In the genomic region with DNA sequence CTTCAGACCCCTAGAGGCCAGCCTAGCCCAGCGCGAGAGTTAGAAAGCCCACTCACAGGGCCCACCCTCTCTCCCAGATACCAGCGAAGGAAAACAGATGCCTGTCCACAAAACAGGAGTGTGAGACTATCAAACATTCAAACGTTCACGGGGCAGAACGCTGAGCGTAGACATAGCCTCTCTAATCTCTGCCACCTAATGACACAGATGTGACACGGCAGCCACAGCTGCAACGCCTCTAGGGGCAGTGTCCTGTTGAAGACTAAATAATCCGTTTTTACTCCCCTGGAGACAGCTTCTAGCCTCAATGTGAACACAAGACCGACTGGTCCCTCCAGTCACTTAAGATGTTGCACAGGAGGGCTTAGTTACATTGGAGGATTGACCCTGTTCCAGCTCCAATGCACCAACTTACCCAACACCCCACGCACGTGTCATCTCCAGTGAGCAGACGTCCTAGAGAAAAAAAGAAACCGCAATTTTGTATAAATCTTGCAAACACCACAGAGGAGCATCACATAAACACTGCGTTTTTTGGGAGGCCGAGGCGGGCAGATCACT, we compare ENCODE assay signal across 7 cellular contexts. TPM values are rescaled to one million over a fixed set of nuclear protein-coding genes. Genes with fewer than 3 reads are reported as not detected.
DNase-seq lines count a peak whose midpoint lies in the region; ATAC-seq and TF ChIP-seq lines count a peak whose summit lies in the region.
"Had no signal": no experiment of that assay in that cellular context is flagged by ENCODE, and none has a peak within 500 bp of the region (broad histone marks: within the 10 kb centered on the region; RNA-seq: fewer than 3 reads in every experiment).

No MANE protein-coding gene starts in this region.

- peak; percentile 72 for DNase-seq in KBM-7
- peak; percentile 41 for DNase-seq in activated naive CD8-positive, alpha-beta T cell treated with anti-CD3 and anti-CD28 coated beads for 36 hours
- DNase-seq in mucosa of descending colon = peak in 1 of 3 donors; percentile 51
- DNase-seq in NCI-H146 treated with DMSO at 0.1 percent for 48 hours (lab: John Stamatoyannopoulos, UW; ENCODE audit: unreplicated experiment) = no peak
- DNase-seq in cerebellum (ENCODE audit: low spot score) = no peak

- ATAC-seq in mucosa of descending colon = peak; percentile 32

- H3K27me3 Mint-ChIP-seq in activated naive CD8-positive, alpha-beta T cell treated with anti-CD3 and anti-CD28 coated beads for 36 hours = peaks cover 3% of the 10 kb centered on the region

- in situ Hi-C loops in KBM-7 (cut with MboI; ENCODE audit: low pct_unique_long_range_greater_than_20kb, low sequenced_read_pairs) = no loop called here

- no peak overlapping the region for H2AFZ ChIP-seq in ACC112 (ENCODE audit: low read length, unreplicated experiment)

- no peak overlapping the region for H3K27ac ChIP-seq in ACC112 (ENCODE audit: low read depth, low read length)

- H3K36me3 ChIP-seq in ACC112 (ENCODE audit: insufficient read depth, low read length) (peaks cover 23% of the 10 kb centered on the region; the same call in 1 of the 2 replicates), mucosa of descending colon (ENCODE audit: low read depth) (no peaks in the 10 kb centered on the region)

- H3K9me3 ChIP-seq in mucosa of descending colon = no peaks in the 10 kb centered on the region

- peaks cover 42% of the 10 kb centered on the region for H3K36me3 Mint-ChIP-seq in activated naive CD8-positive, alpha-beta T cell treated with anti-CD3 and anti-CD28 coated beads for 36 hours

- intact Hi-C loops in mucosa of descending colon (cut with DNase I, micrococcal nuclease) = no loop called here

- TF ChIP-seq CTCF in mucosa of descending colon (IDR thresholded peaks at IDR 0.05) = no peak

- peaks cover 42% of the 10 kb centered on the region for H3K79me2 ChIP-seq in ACC112 (ENCODE audit: control insufficient read depth, insufficient read depth, low read length, unreplicated experiment)

- H3K4me1 Mint-ChIP-seq in activated naive CD8-positive, alpha-beta T cell treated with anti-CD3 and anti-CD28 coated beads for 36 hours = peaks cover 30% of the 10 kb centered on the region

- H3K4me3 ChIP-seq in ACC112 (ENCODE audit: low read depth, low read length) = peak overlapping the region; percentile 99
- no peak overlapping the region for H3K4me3 ChIP-seq in mucosa of descending colon

- H3K27me3 ChIP-seq in ACC112 (ENCODE audit: insufficient read depth, low read length) = no peaks in the 10 kb centered on the region

- H3K4me1 ChIP-seq in ACC112 (ENCODE audit: control insufficient read depth, insufficient read depth, low read length, unreplicated experiment) (peaks cover 20% of the 10 kb centered on the region), mucosa of descending colon (ENCODE audit: low read depth) (peaks cover 20% of the 10 kb centered on the region)

- H3K27ac Mint-ChIP-seq in activated naive CD8-positive, alpha-beta T cell treated with anti-CD3 and anti-CD28 coated beads for 36 hours = peak overlapping the region; percentile 98

- peak overlapping the region; percentile 95 for H3K4me3 Mint-ChIP-seq in activated naive CD8-positive, alpha-beta T cell treated with anti-CD3 and anti-CD28 coated beads for 36 hours

- no peaks in the 10 kb centered on the region for H3K9me3 Mint-ChIP-seq in activated naive CD8-positive, alpha-beta T cell treated with anti-CD3 and anti-CD28 coated beads for 36 hours

RNA-seq across cellular contexts. Expression of gene DIPK1B, which starts 14.3 kb away (rescaled TPM):
- under 1 TPM in 1 of 2 experiments, not detected in 1; 0.10 TPM for total RNA-seq in activated naive CD8-positive, alpha-beta T cell treated with anti-CD3 and anti-CD28 coated beads for 36 hours
- total RNA-seq in mucosa of descending colon = 1 to 10 TPM; 1.0 to 10.0 (median 2.9) TPM
- 24.1 TPM for total RNA-seq in cerebellum

RNA-seq across cellular contexts. Expression of gene LCN10, which starts 16.0 kb away (rescaled TPM):
- 1 to 10 TPM; 5.4 to 6.1 TPM for total RNA-seq in activated naive CD8-positive, alpha-beta T cell treated with anti-CD3 and anti-CD28 coated beads for 36 hours
- total RNA-seq in mucosa of descending colon (1 to 10 TPM in 2 of 3 donors, under 1 TPM in 1; 0.12 to 5.1 (median 2.7) TPM), cerebellum (not detected)
- total RNA-seq: temporal lobe had no signal

RNA-seq across cellular contexts. Expression of gene LCN6, which starts 21.6 kb away (rescaled TPM):
- not detected for total RNA-seq in activated naive CD8-positive, alpha-beta T cell treated with anti-CD3 and anti-CD28 coated beads for 36 hours
- total RNA-seq in mucosa of descending colon (1 to 10 TPM; 1.0 to 8.5 (median 4.7) TPM), cerebellum (not detected)
- total RNA-seq: temporal lobe had no signal

RNA-seq across cellular contexts. Expression of gene LCN8, which starts 31.3 kb away (rescaled TPM):
- total RNA-seq in activated naive CD8-positive, alpha-beta T cell treated with anti-CD3 and anti-CD28 coated beads for 36 hours = not detected
- not detected for total RNA-seq in mucosa of descending colon
- not detected for total RNA-seq in cerebellum
- total RNA-seq: temporal lobe had no signal

RNA-seq across cellular contexts. Expression of gene LCN15, which starts 37.6 kb away (rescaled TPM):
- not detected for total RNA-seq in activated naive CD8-positive, alpha-beta T cell treated with anti-CD3 and anti-CD28 coated beads for 36 hours
- 10 to 100 TPM in 1 of 3 donors, 1 to 10 TPM in 2; 1.6 to 17.2 (median 3.7) TPM for total RNA-seq in mucosa of descending colon
- total RNA-seq in cerebellum = not detected
- total RNA-seq: temporal lobe had no signal

Comparison
In these comparisons a context has a peak if more than half of its experiments do, and no peak if none do; other contexts are left out.
1. DNase-seq: peak in KBM-7 (single experiment) and activated naive CD8-positive, alpha-beta T cell treated with anti-CD3 and anti-CD28 coated beads for 36 hours (single experiment); none in NCI-H146 treated with DMSO at 0.1 percent for 48 hours (single experiment) and cerebellum (single experiment).